20 cellular contexts compared by ENCODE assay signal in the genomic region with DNA sequence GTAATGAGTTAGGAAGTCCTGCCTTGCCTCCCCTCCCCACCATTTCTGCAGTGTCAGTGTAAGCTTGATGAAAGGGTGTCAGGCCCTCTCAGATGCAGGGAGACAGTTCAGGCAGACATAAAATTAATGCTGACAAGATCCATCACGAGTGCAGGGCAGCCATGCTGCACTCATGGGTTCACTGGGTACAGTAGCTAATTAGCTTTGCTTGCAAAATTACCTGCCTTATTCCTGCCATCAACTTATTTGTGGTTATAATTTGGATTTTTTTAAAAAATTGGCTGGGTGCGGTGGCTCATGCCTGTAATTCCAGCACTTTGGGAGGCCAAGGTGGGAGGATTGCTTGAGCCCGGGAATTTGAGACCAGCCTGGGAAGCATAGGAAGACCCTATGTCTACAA. TPM values are rescaled to one million over a fixed set of nuclear protein-coding genes. Genes with fewer than 3 reads are reported as not detected.
A peak's percentile ranks its signal among the peaks of the same experiment; 100 is the strongest.
DNase-seq lines count a peak whose midpoint lies in the region; ATAC-seq, FAIRE-seq and TF ChIP-seq lines count a peak whose summit lies in the region.
"Had no signal": no experiment of that assay in that cellular context is flagged by ENCODE, and none has a peak within 500 bp of the region (broad histone marks: within the 10 kb centered on the region; RNA-seq: fewer than 3 reads in every experiment).

No MANE protein-coding gene starts in this region.

- no peaks in the 10 kb centered on the region for H3F3A ChIP-seq in neural cell (ENCODE audit: insufficient read depth, low read length, poor library complexity, severe bottlenecking)

- ATAC-seq in A549 = no peak
- no peak for ATAC-seq in right cardiac atrium
- ATAC-seq: CD8-positive, alpha-beta T cell had no signal

- CTCF ChIA-PET in A549 (lab: Yijun Ruan, JAX) = interaction anchor here (1.2 to 1.9 kb wide), 3 partner anchors 23 to 174 kb away, joined by 3 to 7 read pairs (median 3); no protein-coding TSS in a partner anchor

- H3K79me2 ChIP-seq in neural cell (replicated peaks; ENCODE audit: insufficient read depth, low read length) = no peaks in the 10 kb centered on the region

- no peak overlapping the region for H3K9ac ChIP-seq in neural cell (ENCODE audit: low read length)
- H3K9ac ChIP-seq: BLaER1 treated with 17β-estradiol and CSF1 and Interleukin-3, amounts not matched to agents 10 nM and 100 nM had no signal

- TF ChIP-seq EP300 in A549 (IDR thresholded peaks at IDR 0.05) (no peak), neural cell (conservative IDR thresholded peaks at IDR 0.05; ENCODE audit: poor library complexity, severe bottlenecking) (peak; percentile 50)

- POLR2A ChIA-PET in A549 (lab: Yijun Ruan, JAX) = no interaction called here

- DNase-seq in A549 (ENCODE audit: low read depth in 1 of 2, low spot score in 1 of 2) = no peak
- DNase-seq in NCI-H69 (lab: John Stamatoyannopoulos, UW) = peak; percentile 13
- DNase-seq in stimulated activated CD4-positive, alpha-beta T cell treated with anti-CD3 and anti-CD28 coated beads, Interleukin-2, amount 100 ng/mL, for 24 hours = no peak
- DNase-seq in right cardiac atrium = no peak
- DNase-seq: 8988T; AML-193; Caco-2; Calu3; CD4-positive, alpha-beta T cell; CD8-positive, alpha-beta T cell; DMS79 treated with DMSO at 0.1 percent for 48 hours; GF-D8 had no signal

- H2AFZ ChIP-seq in neural cell (ENCODE audit: low read depth, low read length) = no peak overlapping the region

- H3K4me1 ChIP-seq in A549 = no peaks in the 10 kb centered on the region
- no peaks in the 10 kb centered on the region for H3K4me1 ChIP-seq in right cardiac atrium (ENCODE audit: control insufficient read depth, insufficient read depth, low read length)
- H3K4me1 ChIP-seq: Caco-2 had no signal

- 71% methylated on average over 3 of the region's 3 CpGs for WGBS in A549 (ENCODE audit: missing lambda C conversion rate)
- WGBS in right cardiac atrium = 80% methylated on average over 3 of the region's 3 CpGs

- TF ChIP-seq CTCF in A549 (IDR thresholded peaks at IDR 0.05) = no peak
- no peak for TF ChIP-seq CTCF in neural cell (IDR thresholded peaks at IDR 0.05; ENCODE audit: poor library complexity, severe bottlenecking)

- TF ChIP-seq RAD21 in A549 (conservative IDR thresholded peaks at IDR 0.05 in 1 of 2, IDR thresholded peaks at IDR 0.05 in 1 of 2) (no peak), neural cell (conservative IDR thresholded peaks at IDR 0.05) (no peak)

- intact Hi-C loops in right cardiac atrium (cut with DNase I) = no loop called here

- H3K4me3 ChIP-seq in A549 (no peak overlapping the region), neural cell (ENCODE audit: low read length) (no peak overlapping the region), right cardiac atrium (ENCODE audit: low read length) (no peak overlapping the region)
- H3K4me3 ChIP-seq: BLaER1 treated with 17β-estradiol and CSF1 and Interleukin-3, amounts not matched to agents 10 nM and 100 nM had no signal

- no peaks in the 10 kb centered on the region for H4K20me1 ChIP-seq in neural cell (ENCODE audit: insufficient read depth)
- H4K20me1 ChIP-seq: BLaER1 treated with 17β-estradiol and CSF1 and Interleukin-3, amounts not matched to agents 10 nM and 100 nM had no signal

- H3K36me3 ChIP-seq in neural cell (ENCODE audit: insufficient read depth, low read length) = no peaks in the 10 kb centered on the region

- H3K4me2 ChIP-seq in A549 (no peak overlapping the region), neural cell (ENCODE audit: low read length) (no peak overlapping the region)
- H3K4me2 ChIP-seq: BLaER1 treated with 17β-estradiol and CSF1 and Interleukin-3, amounts not matched to agents 10 nM and 100 nM had no signal

- no peak for TF ChIP-seq POLR2A in A549 (IDR thresholded peaks at IDR 0.05; ENCODE audit: low read length)

- FAIRE-seq in A549 (lab: Jason Lieb, UNC) = no peak
- FAIRE-seq: A204.1, D721Med, G401.6, GM12891, GM19239 had no signal

- no peak overlapping the region for H3K27ac ChIP-seq in A549
- no peak overlapping the region for H3K27ac ChIP-seq in neural cell (ENCODE audit: low read length)
- no peak overlapping the region for H3K27ac ChIP-seq in right cardiac atrium (ENCODE audit: low read length)
- H3K27ac ChIP-seq: BLaER1 treated with 17β-estradiol and CSF1 and Interleukin-3, amounts not matched to agents 10 nM and 100 nM; C4-2B had no signal

- H3K9me2 ChIP-seq in neural cell (ENCODE audit: insufficient read depth, low read length) = no peaks in the 10 kb centered on the region

- H3K9me3 ChIP-seq in A549 (no peaks in the 10 kb centered on the region), neural cell (ENCODE audit: low read length) (no peaks in the 10 kb centered on the region), right cardiac atrium (ENCODE audit: control insufficient read depth, low read length) (no peaks in the 10 kb centered on the region)
- H3K9me3 ChIP-seq: Caco-2 had no signal

- H3K27me3 ChIP-seq in neural cell (ENCODE audit: insufficient read depth, low read depth, low read length) (no peaks in the 10 kb centered on the region), right cardiac atrium (ENCODE audit: control insufficient read depth, insufficient read depth) (no peaks in the 10 kb centered on the region)
- H3K27me3 ChIP-seq: BLaER1 treated with 17β-estradiol and CSF1 and Interleukin-3, amounts not matched to agents 10 nM and 100 nM had no signal

TF ChIP-seq in A549, 52 proteins besides CTCF, POLR2A, EP300 and RAD21:
- TF ChIP-seq MAFK (IDR thresholded peaks at IDR 0.05; ENCODE audit: partially characterized antibody) (peak; percentile 58), NFE2L2 (conservative IDR thresholded peaks at IDR 0.05; ENCODE audit: low read length) (no peak)
TF ChIP-seq in A549: peak in this region for 1.

TF ChIP-seq in neural cell, 6 proteins besides CTCF, POLR2A, EP300 and RAD21:
- no peak for TF ChIP-seq MXI1 (conservative IDR thresholded peaks at IDR 0.05; ENCODE audit: poor library complexity, severe bottlenecking)
- TF ChIP-seq TAF1 (IDR thresholded peaks at IDR 0.05; ENCODE audit: low read depth) = no peak
- no peak for TF ChIP-seq EZH2 (IDR thresholded peaks at IDR 0.05; ENCODE audit: borderline replicate concordance, insufficient read depth, low read length, poor library complexity, severe bottlenecking)
- TF ChIP-seq POLR2AphosphoS5 (IDR thresholded peaks at IDR 0.05) = no peak
- TF ChIP-seq, protein P1, sequence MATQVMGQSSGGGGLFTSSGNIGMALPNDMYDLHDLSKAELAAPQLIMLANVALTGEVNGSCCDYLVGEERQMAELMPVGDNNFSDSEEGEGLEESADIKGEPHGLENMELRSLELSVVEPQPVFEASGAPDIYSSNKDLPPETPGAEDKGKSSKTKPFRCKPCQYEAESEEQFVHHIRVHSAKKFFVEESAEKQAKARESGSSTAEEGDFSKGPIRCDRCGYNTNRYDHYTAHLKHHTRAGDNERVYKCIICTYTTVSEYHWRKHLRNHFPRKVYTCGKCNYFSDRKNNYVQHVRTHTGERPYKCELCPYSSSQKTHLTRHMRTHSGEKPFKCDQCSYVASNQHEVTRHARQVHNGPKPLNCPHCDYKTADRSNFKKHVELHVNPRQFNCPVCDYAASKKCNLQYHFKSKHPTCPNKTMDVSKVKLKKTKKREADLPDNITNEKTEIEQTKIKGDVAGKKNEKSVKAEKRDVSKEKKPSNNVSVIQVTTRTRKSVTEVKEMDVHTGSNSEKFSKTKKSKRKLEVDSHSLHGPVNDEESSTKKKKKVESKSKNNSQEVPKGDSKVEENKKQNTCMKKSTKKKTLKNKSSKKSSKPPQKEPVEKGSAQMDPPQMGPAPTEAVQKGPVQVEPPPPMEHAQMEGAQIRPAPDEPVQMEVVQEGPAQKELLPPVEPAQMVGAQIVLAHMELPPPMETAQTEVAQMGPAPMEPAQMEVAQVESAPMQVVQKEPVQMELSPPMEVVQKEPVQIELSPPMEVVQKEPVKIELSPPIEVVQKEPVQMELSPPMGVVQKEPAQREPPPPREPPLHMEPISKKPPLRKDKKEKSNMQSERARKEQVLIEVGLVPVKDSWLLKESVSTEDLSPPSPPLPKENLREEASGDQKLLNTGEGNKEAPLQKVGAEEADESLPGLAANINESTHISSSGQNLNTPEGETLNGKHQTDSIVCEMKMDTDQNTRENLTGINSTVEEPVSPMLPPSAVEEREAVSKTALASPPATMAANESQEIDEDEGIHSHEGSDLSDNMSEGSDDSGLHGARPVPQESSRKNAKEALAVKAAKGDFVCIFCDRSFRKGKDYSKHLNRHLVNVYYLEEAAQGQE (IDR thresholded peaks at IDR 0.05; ENCODE audit: borderline replicate concordance) = no peak
- TF ChIP-seq SMC3 (conservative IDR thresholded peaks at IDR 0.05; ENCODE audit: poor library complexity) = no peak

RNA-seq across cellular contexts. Expression of a gene that starts 17.9 kb away (rescaled TPM):
- polyA plus RNA-seq in A549 (2011; rRNA removed) (7.3 and 7.7 TPM in 2 replicates), A549 (2017; fragmentation: RNase III; extraction: RNeasy Plus Mini Kit Qiagen cat#74134 plus additional on column Dnase treatment) (2.6 to 3.2 TPM (median 3.0 TPM) in 3 replicates), neural cell (8.4 and 8.9 TPM in 2 replicates), right cardiac atrium (0.29 TPM)
- 1.9 and 2.2 TPM in 2 replicates for polyA plus RNA-seq in A549 (2012; cell fraction: cytosol; rRNA removed)
- polyA plus RNA-seq in A549 (2012; cell fraction: nucleus; rRNA removed) = 4.3 and 5.3 TPM in 2 replicates
- polyA minus RNA-seq in A549 (2011; rRNA and poly(A)+ RNA removed) = 3.3 and 3.4 TPM in 2 replicates
- polyA minus RNA-seq in neural cell = 3.2 and 3.6 TPM in 2 replicates
- total RNA-seq in right cardiac atrium = 1 to 10 TPM in 1 of 4 donors, under 1 TPM in 3; 0.68 to 1.3 (median 0.92) TPM

RNA-seq across cellular contexts. Expression of a gene that starts 29.1 kb away (rescaled TPM):
- polyA plus RNA-seq in A549 (2011; rRNA removed) (15.2 and 17.7 TPM in 2 replicates), A549 (2017; fragmentation: RNase III; extraction: RNeasy Plus Mini Kit Qiagen cat#74134 plus additional on column Dnase treatment) (14.4 to 16.3 TPM (median 14.7 TPM) in 3 replicates), neural cell (9.9 and 16.6 TPM in 2 replicates), right cardiac atrium (3.6 TPM)
- polyA plus RNA-seq in A549 (2012; cell fraction: cytosol; rRNA removed) = 38.5 and 39.6 TPM in 2 replicates
- 58.3 and 75.1 TPM in 2 replicates for polyA plus RNA-seq in A549 (2012; cell fraction: nucleus; rRNA removed)
- 15.6 and 21.6 TPM in 2 replicates for polyA minus RNA-seq in A549 (2011; rRNA and poly(A)+ RNA removed)
- 8.3 and 8.8 TPM in 2 replicates for polyA minus RNA-seq in neural cell
- total RNA-seq in right cardiac atrium = 1 to 10 TPM; 4.6 to 7.9 (median 6.1) TPM
